11 cellular contexts compared by ENCODE assay signal in genomic region chr1:86394416-86394815, GRCh38. TPM values are rescaled to one million over a fixed set of nuclear protein-coding genes. Genes with fewer than 3 reads are reported as not detected.
A peak's percentile ranks its signal among the peaks of the same experiment; 100 is the strongest.
DNase-seq lines count a peak whose midpoint lies in the region; ATAC-seq and TF ChIP-seq lines count a peak whose summit lies in the region.
"Had no signal": no experiment of that assay in that cellular context is flagged by ENCODE, and none has a peak within 500 bp of the region (broad histone marks: within the 10 kb centered on the region; RNA-seq: fewer than 3 reads in every experiment).

No MANE protein-coding gene starts in this region.

- peaks cover 0 to 2% (median 0%) of the 10 kb centered on the region in 5 donors for H3K9me3 Mint-ChIP-seq in CD8-positive, alpha-beta memory T cell
- H3K9me3 Mint-ChIP-seq in naive thymus-derived CD8-positive, alpha-beta T cell = no peaks in the 10 kb centered on the region

- peak overlapping the region; percentile 8 to 99 (median 84) for H3K27ac Mint-ChIP-seq in CD8-positive, alpha-beta memory T cell
- H3K27ac Mint-ChIP-seq in naive thymus-derived CD8-positive, alpha-beta T cell = peak overlapping the region in 9 of 10 donors; percentile 51 to 99 (median 79)

- CTCF ChIA-PET in CD8-positive, alpha-beta memory T cell (lab: Charles Lee) = no interaction called here

- H3K4me3 ChIP-seq in CD8-positive, alpha-beta memory T cell (ENCODE audit: low read length) = no peak overlapping the region
- H3K4me3 ChIP-seq in choroid plexus epithelial cell (ENCODE audit: low read depth, low read length) = peak overlapping the region; percentile 31
- H3K4me3 ChIP-seq in vagina = no peak overlapping the region

- H3K27ac ChIP-seq in CD8-positive, alpha-beta memory T cell (ENCODE audit: low read depth, low read length) = no peak overlapping the region
- no peak overlapping the region for H3K27ac ChIP-seq in vagina

- peaks cover 69 to 83% (median 74%) of the 10 kb centered on the region in 3 donors for H3K4me1 Mint-ChIP-seq in CD8-positive, alpha-beta memory T cell
- H3K4me1 Mint-ChIP-seq in naive thymus-derived CD8-positive, alpha-beta T cell = peaks cover 16 to 68% (median 66%) of the 10 kb centered on the region in 4 donors

- H3K36me3 ChIP-seq in CD8-positive, alpha-beta memory T cell (ENCODE audit: insufficient read depth, low read length) = no peaks in the 10 kb centered on the region
- no peaks in the 10 kb centered on the region for H3K36me3 ChIP-seq in vagina

- ATAC-seq in naive thymus-derived CD8-positive, alpha-beta T cell = no peak
- ATAC-seq in HG03280 (IDR thresholded peaks at IDR 0.05; ENCODE audit: unreplicated experiment) (no peak), HG03196 (IDR thresholded peaks at IDR 0.05; ENCODE audit: unreplicated experiment) (no peak)

- H3K4me1 ChIP-seq in CD8-positive, alpha-beta memory T cell (ENCODE audit: insufficient read depth, low read length) = peaks cover 29% of the 10 kb centered on the region
- peaks cover 26% of the 10 kb centered on the region for H3K4me1 ChIP-seq in vagina
- H3K4me1 ChIP-seq: parathyroid adenoma had no signal

- DNase-seq in CD8-positive, alpha-beta memory T cell = no peak
- DNase-seq in NCI-H69 (lab: John Stamatoyannopoulos, UW) (peak; percentile 20), choroid plexus epithelial cell (ENCODE audit: low read depth) (peak; percentile 50), vagina (ENCODE audit: extremely low spot score in 2 of 2) (no peak), NCI-H2081 (lab: John Stamatoyannopoulos, UW) (no peak)
- DNase-seq in naive thymus-derived CD8-positive, alpha-beta T cell = no peak
- DNase-seq: NCI-H1105, SHP77 treated with DMSO at 0.1 percent for 48 hours had no signal

- H3K9me3 ChIP-seq in CD8-positive, alpha-beta memory T cell (ENCODE audit: low read length) = no peaks in the 10 kb centered on the region
- no peaks in the 10 kb centered on the region for H3K9me3 ChIP-seq in vagina

- H3K4me3 Mint-ChIP-seq in CD8-positive, alpha-beta memory T cell = peak overlapping the region; percentile 19 to 99 (median 97)
- H3K4me3 Mint-ChIP-seq in naive thymus-derived CD8-positive, alpha-beta T cell = peak overlapping the region in 9 of 10 donors; percentile 24 to 100 (median 73)

- intact Hi-C loops in vagina (cut with DNase I) = loop anchor here (10.0 kb wide), 1 partner anchor 110 kb away; no protein-coding TSS in a partner anchor

- no peaks in the 10 kb centered on the region for H3K27me3 Mint-ChIP-seq in CD8-positive, alpha-beta memory T cell
- H3K27me3 Mint-ChIP-seq in naive thymus-derived CD8-positive, alpha-beta T cell = no peaks in the 10 kb centered on the region

- TF ChIP-seq CTCF in choroid plexus epithelial cell (conservative IDR thresholded peaks at IDR 0.05; ENCODE audit: low read depth, low read length) (no peak), vagina (IDR thresholded peaks at IDR 0.05) (no peak)

- H3K27me3 ChIP-seq in CD8-positive, alpha-beta memory T cell (ENCODE audit: insufficient read depth, low read length, poor library complexity, severe bottlenecking) = no peaks in the 10 kb centered on the region
- H3K27me3 ChIP-seq in vagina = no peaks in the 10 kb centered on the region

- no peak for TF ChIP-seq POLR2A in vagina (IDR thresholded peaks at IDR 0.05)

- peaks cover 5 to 24% (median 11%) of the 10 kb centered on the region in 3 donors for H3K36me3 Mint-ChIP-seq in CD8-positive, alpha-beta memory T cell
- H3K36me3 Mint-ChIP-seq in naive thymus-derived CD8-positive, alpha-beta T cell = peaks cover 0 to 2% (median 0%) of the 10 kb centered on the region in 3 donors

- POLR2A ChIA-PET in CD8-positive, alpha-beta memory T cell (lab: Charles Lee) = no interaction called here
- POLR2A ChIA-PET in naive thymus-derived CD8-positive, alpha-beta T cell (lab: Charles Lee) = no interaction called here

RNA-seq across cellular contexts. Expression of gene ODF2L, which starts 1.7 kb away (rescaled TPM):
- total RNA-seq in CD8-positive, alpha-beta memory T cell = 10 to 100 TPM; 27.6 to 30.1 TPM
- polyA plus RNA-seq in CD8-positive, alpha-beta memory T cell = 52.9 TPM
- 10 to 100 TPM; 44.7 to 47.8 TPM for total RNA-seq in naive thymus-derived CD8-positive, alpha-beta T cell
- 10 to 100 TPM; 21.4 to 32.1 (median 25.4) TPM for polyA plus RNA-seq in naive thymus-derived CD8-positive, alpha-beta T cell
- total RNA-seq in vagina = 40.5 TPM

RNA-seq across cellular contexts. Expression of gene CLCA2, which starts 29.6 kb away (rescaled TPM):
- not detected for total RNA-seq in CD8-positive, alpha-beta memory T cell
- not detected for polyA plus RNA-seq in CD8-positive, alpha-beta memory T cell
- not detected for total RNA-seq in naive thymus-derived CD8-positive, alpha-beta T cell
- polyA plus RNA-seq in naive thymus-derived CD8-positive, alpha-beta T cell = not detected
- total RNA-seq in vagina = 65.8 TPM

Comparison
In these comparisons a context has a peak if more than half of its experiments do, and no peak if none do; other contexts are left out.
1. DNase-seq: peak in NCI-H69 (single experiment) and choroid plexus epithelial cell (single experiment); none in CD8-positive, alpha-beta memory T cell (0 of 5), naive thymus-derived CD8-positive, alpha-beta T cell (0 of 10), vagina (0 of 2) and NCI-H2081 (0 of 2).
2. RNA of gene CLCA2, which starts 29.6 kb away (total RNA-seq): 65.8 TPM in vagina (single experiment); not detected in CD8-positive, alpha-beta memory T cell and not detected in naive thymus-derived CD8-positive, alpha-beta T cell; every median in the first group is over 10 times any median in the second.